Comparison of ENCODE assay signal across 1 cellular context in genomic region chr16:29848420-29849297, GRCh38.
TF ChIP-seq lines count a peak whose summit lies in the region.

No MANE protein-coding gene starts in this region.

TF ChIP-seq in HepG2, 621 proteins besides CTCF, POLR2A, EP300 and RAD21 (continued from another document and continues in another):
- no peak for TF ChIP-seq PAXIP1 (CRISPR knock-in tag; conservative IDR thresholded peaks at IDR 0.05)
- no peak for TF ChIP-seq TCF12 (IDR thresholded peaks at IDR 0.05)
- no peak for TF ChIP-seq TCF12 (CRISPR knock-in tag; IDR thresholded peaks at IDR 0.05)
- TF ChIP-seq TCF7L2 (IDR thresholded peaks at IDR 0.05; ENCODE audit: low read depth, low read length) = no peak
- no peak for TF ChIP-seq ZNF616 (CRISPR knock-in tag; IDR thresholded peaks at IDR 0.05; ENCODE audit: low read depth)
- TF ChIP-seq HNF4A (CRISPR knock-in tag; IDR thresholded peaks at IDR 0.05) = no peak
- no peak for TF ChIP-seq KLF12 (CRISPR knock-in tag; IDR thresholded peaks at IDR 0.05; ENCODE audit: borderline replicate concordance)
- no peak for TF ChIP-seq CCAR2 (optimal IDR thresholded peaks at IDR 0.05; ENCODE audit: low read depth, low read length)
- TF ChIP-seq ZNF326 (CRISPR knock-in tag; IDR thresholded peaks at IDR 0.05; ENCODE audit: borderline replicate concordance) = no peak
- TF ChIP-seq TEAD3 (CRISPR knock-in tag; optimal IDR thresholded peaks at IDR 0.05; ENCODE audit: borderline replicate concordance) = peak; percentile 41
- 0 out of 2 replicates have a peak, but pooled peaks have one; percentile 8 for TF ChIP-seq ZNF770 (CRISPR knock-in tag; IDR thresholded peaks at IDR 0.05)
- no peak for TF ChIP-seq MZF1 (CRISPR knock-in tag; IDR thresholded peaks at IDR 0.05; ENCODE audit: borderline replicate concordance)
- no peak for TF ChIP-seq NR2F2 (IDR thresholded peaks at IDR 0.05; ENCODE audit: borderline replicate concordance, low read depth)
- 0 out of 2 replicates have a peak, but pooled peaks have one; percentile 39 for TF ChIP-seq TFDP2 (CRISPR knock-in tag; IDR thresholded peaks at IDR 0.05)
- 0 out of 2 replicates have a peak, but pooled peaks have one; percentile 27 for TF ChIP-seq NFATC3 (CRISPR knock-in tag; IDR thresholded peaks at IDR 0.05)
- TF ChIP-seq MEIS1 (CRISPR knock-in tag; IDR thresholded peaks at IDR 0.05; ENCODE audit: borderline replicate concordance) = no peak; the same call in 1 of the 2 replicates
- no peak for TF ChIP-seq ZNF75D (CRISPR knock-in tag; IDR thresholded peaks at IDR 0.05; ENCODE audit: borderline replicate concordance)
- no peak for TF ChIP-seq CBX2 (IDR thresholded peaks at IDR 0.05; ENCODE audit: low read depth, low read length)
- TF ChIP-seq CBX2 (CRISPR knock-in tag; IDR thresholded peaks at IDR 0.05; ENCODE audit: low read depth) = no peak
- TF ChIP-seq ZSCAN9 (CRISPR knock-in tag; IDR thresholded peaks at IDR 0.05; ENCODE audit: borderline replicate concordance) = no peak; the same call in 1 of the 2 replicates
- no peak for TF ChIP-seq ZNF17 (CRISPR knock-in tag; IDR thresholded peaks at IDR 0.05)
- TF ChIP-seq TGIF2 (CRISPR knock-in tag; IDR thresholded peaks at IDR 0.05) = peak; percentile 82
- TF ChIP-seq GPN1 (CRISPR knock-in tag; IDR thresholded peaks at IDR 0.05; ENCODE audit: borderline replicate concordance) = no peak
- no peak for TF ChIP-seq JARID2 (CRISPR knock-in tag; IDR thresholded peaks at IDR 0.05; ENCODE audit: insufficient replicate concordance)
- TF ChIP-seq ZFP36L1 (CRISPR knock-in tag; IDR thresholded peaks at IDR 0.05) = no peak
- no peak for TF ChIP-seq ZNF510 (CRISPR knock-in tag; IDR thresholded peaks at IDR 0.05; ENCODE audit: low read depth)
- no peak for TF ChIP-seq ZNF530 (CRISPR knock-in tag; IDR thresholded peaks at IDR 0.05; ENCODE audit: low read depth)
- no peak for TF ChIP-seq PRPF4 (IDR thresholded peaks at IDR 0.05; ENCODE audit: low read depth, low read length, poor library complexity, severe bottlenecking)
- no peak for TF ChIP-seq GZF1 (CRISPR knock-in tag; IDR thresholded peaks at IDR 0.05)
- no peak for TF ChIP-seq MYPOP (CRISPR knock-in tag; IDR thresholded peaks at IDR 0.05)
- no peak for TF ChIP-seq GPBP1L1 (CRISPR knock-in tag; IDR thresholded peaks at IDR 0.05)
- no peak for TF ChIP-seq MED13 (CRISPR knock-in tag; IDR thresholded peaks at IDR 0.05)
- no peak for TF ChIP-seq TFE3 (CRISPR knock-in tag; IDR thresholded peaks at IDR 0.05)
- TF ChIP-seq ZNF629 (CRISPR knock-in tag; conservative IDR thresholded peaks at IDR 0.05) = no peak
- peak; percentile 61; the same call in 1 of the 2 replicates for TF ChIP-seq ZNF124 (CRISPR knock-in tag; IDR thresholded peaks at IDR 0.05)
- TF ChIP-seq MIER2 (CRISPR knock-in tag; IDR thresholded peaks at IDR 0.05) = peak; percentile 69
- TF ChIP-seq ZNF382 (CRISPR knock-in tag; IDR thresholded peaks at IDR 0.05; ENCODE audit: borderline replicate concordance) = no peak
- TF ChIP-seq NR3C1 (CRISPR knock-in tag; IDR thresholded peaks at IDR 0.05) = no peak
- TF ChIP-seq THRA (CRISPR knock-in tag; IDR thresholded peaks at IDR 0.05; ENCODE audit: borderline replicate concordance) = 0 out of 2 replicates have a peak, but pooled peaks have one; percentile 53
- TF ChIP-seq ZNF432 (CRISPR knock-in tag; IDR thresholded peaks at IDR 0.05; ENCODE audit: borderline replicate concordance) = no peak
- TF ChIP-seq ZNF747 (CRISPR knock-in tag; IDR thresholded peaks at IDR 0.05; ENCODE audit: borderline replicate concordance) = no peak; the same call in 1 of the 2 replicates
- no peak; the same call in 1 of the 2 replicates for TF ChIP-seq ZNF782 (CRISPR knock-in tag; IDR thresholded peaks at IDR 0.05; ENCODE audit: borderline replicate concordance)
- no peak for TF ChIP-seq AGO1 (IDR thresholded peaks at IDR 0.05; ENCODE audit: low read depth, low read length, poor library complexity, severe bottlenecking)
- TF ChIP-seq IKZF1 (IDR thresholded peaks at IDR 0.05) = no peak
- no peak for TF ChIP-seq E2F2 (CRISPR knock-in tag; IDR thresholded peaks at IDR 0.05; ENCODE audit: borderline replicate concordance)
- no peak for TF ChIP-seq FLYWCH1 (CRISPR knock-in tag; IDR thresholded peaks at IDR 0.05)
- no peak for TF ChIP-seq ZNF24 (IDR thresholded peaks at IDR 0.05)
- peak; percentile 92; the same call in 1 of the 2 replicates for TF ChIP-seq ZNF691 (CRISPR knock-in tag; IDR thresholded peaks at IDR 0.05; ENCODE audit: borderline replicate concordance, low read depth)
- TF ChIP-seq RELA (CRISPR knock-in tag; IDR thresholded peaks at IDR 0.05) = no peak
- no peak for TF ChIP-seq ZNF333 (CRISPR knock-in tag; IDR thresholded peaks at IDR 0.05; ENCODE audit: borderline replicate concordance)
- TF ChIP-seq E2F5 (CRISPR knock-in tag; conservative IDR thresholded peaks at IDR 0.05) = no peak
- TF ChIP-seq ZGPAT (CRISPR knock-in tag; IDR thresholded peaks at IDR 0.05) = peak; percentile 45; the same call in 1 of the 2 replicates
- TF ChIP-seq ZBTB7B (CRISPR knock-in tag; IDR thresholded peaks at IDR 0.05) = no peak
- TF ChIP-seq CHCHD3 (CRISPR knock-in tag; IDR thresholded peaks at IDR 0.05) = no peak
- TF ChIP-seq ZKSCAN5 (CRISPR knock-in tag; IDR thresholded peaks at IDR 0.05) = no peak
